Comparison of ENCODE assay signal across 8 cellular contexts in genomic region chr4:42371306-42372063, GRCh38. TPM values are rescaled to one million over a fixed set of nuclear protein-coding genes. Genes with fewer than 3 reads are reported as not detected.
DNase-seq lines count a peak whose midpoint lies in the region; ATAC-seq and TF ChIP-seq lines count a peak whose summit lies in the region.

No MANE protein-coding gene starts in this region.

- CTCF ChIA-PET in MCF 10A (lab: Yijun Ruan, JAX) = interaction anchor here (0.6 to 10.2 kb wide), 54 partner anchors 8 to 688 kb away, joined by 3 to 220 read pairs (median 4); no protein-coding TSS in a partner anchor

- no peaks in the 10 kb centered on the region for H3K36me3 Mint-ChIP-seq in MCF 10A (ENCODE audit: insufficient read depth, unreplicated experiment)

- no peak overlapping the region for H3K27ac Mint-ChIP-seq in MCF 10A (ENCODE audit: low read depth, unreplicated experiment)

- BruUV-seq in MCF 10A (replicated peaks; lab: Mats Ljungman, UMichigan) = no TSS peak

- TF ChIP-seq CTCF in MCF 10A (IDR thresholded peaks at IDR 0.05; ENCODE audit: unreplicated experiment) = peak; percentile 46

- no peak overlapping the region for H3K4me3 Mint-ChIP-seq in MCF 10A (ENCODE audit: unreplicated experiment)

- H3K4me1 Mint-ChIP-seq in MCF 10A (ENCODE audit: insufficient read depth, unreplicated experiment) = no peaks in the 10 kb centered on the region

- ATAC-seq in GM21515 (IDR thresholded peaks at IDR 0.05; ENCODE audit: unreplicated experiment) (peak; percentile 83), GM19328 (IDR thresholded peaks at IDR 0.05; ENCODE audit: unreplicated experiment) (no peak), GM21367 (IDR thresholded peaks at IDR 0.05; ENCODE audit: unreplicated experiment) (no peak)

- intact Hi-C loops in MCF 10A (cut with micrococcal nuclease) = loop anchor here (1.0 to 2.0 kb wide), 2 partner anchors 89 to 148 kb away; no protein-coding TSS in a partner anchor

- POLR2A ChIA-PET in MCF 10A (lab: Yijun Ruan, JAX) = interaction anchor here (0.6 to 1.4 kb wide), 5 partner anchors 90 to 155 kb away, joined by 4 to 5 read pairs (median 4); no protein-coding TSS in a partner anchor

- H3K27me3 Mint-ChIP-seq in MCF 10A (ENCODE audit: insufficient read depth, unreplicated experiment) = no peaks in the 10 kb centered on the region

- H3K9me3 Mint-ChIP-seq in MCF 10A (ENCODE audit: unreplicated experiment) = no peaks in the 10 kb centered on the region

- DNase-seq in D341Med (ENCODE audit: low spot score) = peak; percentile 46
- peak; percentile 41 for DNase-seq in NCI-H1105 treated with DMSO at 0.1 percent for 48 hours (lab: John Stamatoyannopoulos, UW)
- peak; percentile 59 for DNase-seq in MCF 10A (ENCODE audit: unreplicated experiment)
- DNase-seq in left kidney (ENCODE audit: low read depth, low spot score) = peak; percentile 75
- no peak for DNase-seq in NCI-H187 (lab: John Stamatoyannopoulos, UW)

RNA-seq across cellular contexts. Expression of gene SHISA3, which starts 25.8 kb away (rescaled TPM):
- total RNA-seq in MCF 10A (2022) = not detected in 2 replicates

Comparison
In these comparisons a context has a peak if more than half of its experiments do, and no peak if none do; other contexts are left out.
1. DNase-seq: peak in D341Med (single experiment), NCI-H1105 treated with DMSO at 0.1 percent for 48 hours (single experiment), MCF 10A (single experiment) and left kidney (single experiment); none in NCI-H187 (0 of 2).